Comparison of ENCODE assay signal across 1 cellular context in the genomic region with DNA sequence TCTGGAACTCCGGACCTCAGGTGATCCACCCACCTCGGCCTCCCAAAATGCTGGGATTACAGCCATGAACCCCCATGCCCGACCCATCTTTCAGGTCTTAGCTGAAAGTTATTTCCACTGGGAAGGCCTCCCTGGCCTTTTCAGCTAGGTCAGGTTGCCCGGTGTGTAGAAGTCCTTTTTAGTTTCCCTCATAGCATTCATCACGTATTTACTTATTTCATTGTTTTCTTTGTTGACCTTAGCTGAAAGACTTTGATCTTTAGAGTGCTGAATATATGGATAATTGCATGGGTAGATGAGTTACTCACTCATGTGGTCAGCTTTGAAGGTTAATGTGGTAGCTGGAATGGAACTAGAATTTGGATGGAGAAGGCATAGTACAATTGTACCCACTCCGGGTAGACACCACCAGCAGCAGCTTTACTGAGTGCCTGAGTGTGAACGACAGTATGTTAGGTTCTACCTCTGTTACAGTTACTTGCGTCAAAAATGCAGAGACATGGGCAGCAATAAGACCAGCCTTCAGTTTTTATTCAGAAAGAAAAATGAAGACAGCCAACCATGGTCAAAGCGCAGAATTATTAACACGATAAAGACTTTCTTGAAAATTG.
TF ChIP-seq lines count a peak whose summit lies in the region.

No MANE protein-coding gene starts in this region.

TF ChIP-seq in HepG2, 621 proteins besides CTCF, POLR2A, EP300 and RAD21 (continued from another document and continues in another):
- TF ChIP-seq ZSCAN21 (CRISPR knock-in tag; IDR thresholded peaks at IDR 0.05; ENCODE audit: borderline replicate concordance) (no peak; the same call in 1 of the 2 replicates), ZNF598 (CRISPR knock-in tag; IDR thresholded peaks at IDR 0.05; ENCODE audit: borderline replicate concordance) (no peak), ZNF557 (CRISPR knock-in tag; IDR thresholded peaks at IDR 0.05) (0 out of 2 replicates have a peak, but pooled peaks have one; percentile 31), SOX6 (IDR thresholded peaks at IDR 0.05) (no peak), SOX6 (CRISPR knock-in tag; IDR thresholded peaks at IDR 0.05) (peak; percentile 100), ZNF224 (CRISPR knock-in tag; IDR thresholded peaks at IDR 0.05) (0 out of 2 replicates have a peak, but pooled peaks have one; percentile 34), ZNF235 (CRISPR knock-in tag; IDR thresholded peaks at IDR 0.05; ENCODE audit: borderline replicate concordance) (no peak), ZEB1 (IDR thresholded peaks at IDR 0.05; ENCODE audit: insufficient replicate concordance, low read depth) (peak; percentile 70), XBP1 (CRISPR knock-in tag; IDR thresholded peaks at IDR 0.05) (no peak), HMGA1 (CRISPR knock-in tag; conservative IDR thresholded peaks at IDR 0.05) (no peak), JUND (CRISPR knock-in tag; IDR thresholded peaks at IDR 0.05) (peak; percentile 53), KLF9 (CRISPR knock-in tag; IDR thresholded peaks at IDR 0.05; ENCODE audit: low read depth) (peak; percentile 69), ZFX (CRISPR knock-in tag; IDR thresholded peaks at IDR 0.05; ENCODE audit: low read depth) (peak; percentile 75), ZKSCAN1 (IDR thresholded peaks at IDR 0.05; ENCODE audit: low read length) (peak; percentile 64), ZSCAN25 (CRISPR knock-in tag; IDR thresholded peaks at IDR 0.05) (peak; percentile 73; the same call in 1 of the 2 replicates), XRCC5 (optimal IDR thresholded peaks at IDR 0.05; ENCODE audit: low read length) (peak; percentile 67), ZFP1 (CRISPR knock-in tag; IDR thresholded peaks at IDR 0.05) (peak; percentile 95), FOXO1 (CRISPR knock-in tag; IDR thresholded peaks at IDR 0.05) (peak; percentile 90), ZNF547 (CRISPR knock-in tag; IDR thresholded peaks at IDR 0.05) (peak; percentile 64; the same call in 1 of the 2 replicates), ZBTB21 (CRISPR knock-in tag; IDR thresholded peaks at IDR 0.05) (peak; percentile 87), EZH2 (conservative IDR thresholded peaks at IDR 0.05; ENCODE audit: low read depth, low read length) (no peak), SP1 (IDR thresholded peaks at IDR 0.05) (no peak), SP1 (CRISPR knock-in tag; IDR thresholded peaks at IDR 0.05) (peak; percentile 43; the same call in 1 of the 2 replicates), ZNF674 (CRISPR knock-in tag; IDR thresholded peaks at IDR 0.05; ENCODE audit: low read depth) (no peak), MBD4 (IDR thresholded peaks at IDR 0.05; ENCODE audit: borderline replicate concordance, low read length) (peak; percentile 87; the same call in 1 of the 2 replicates), ZNF713 (CRISPR knock-in tag; IDR thresholded peaks at IDR 0.05) (no peak), KLF16 (CRISPR knock-in tag; IDR thresholded peaks at IDR 0.05) (peak in 1 of 2 experiments; percentile 97; a peak in 2 of 4 replicates), HDAC1 (CRISPR knock-in tag; IDR thresholded peaks at IDR 0.05) (peak; percentile 80), HNF4G (IDR thresholded peaks at IDR 0.05; ENCODE audit: borderline replicate concordance, low read depth, low read length) (peak; percentile 90), HNF4G (CRISPR knock-in tag; IDR thresholded peaks at IDR 0.05; ENCODE audit: borderline replicate concordance, low read depth) (peak; percentile 56; the same call in 1 of the 2 replicates), ZFP90 (CRISPR knock-in tag; IDR thresholded peaks at IDR 0.05; ENCODE audit: borderline replicate concordance) (peak; percentile 87), ZNF121 (CRISPR knock-in tag; IDR thresholded peaks at IDR 0.05) (peak; percentile 16; the same call in 1 of the 2 replicates), ZNF33A (CRISPR knock-in tag; IDR thresholded peaks at IDR 0.05; ENCODE audit: borderline replicate concordance) (no peak), NCOA5 (CRISPR knock-in tag; IDR thresholded peaks at IDR 0.05) (no peak)
- TF ChIP-seq, protein P1, sequence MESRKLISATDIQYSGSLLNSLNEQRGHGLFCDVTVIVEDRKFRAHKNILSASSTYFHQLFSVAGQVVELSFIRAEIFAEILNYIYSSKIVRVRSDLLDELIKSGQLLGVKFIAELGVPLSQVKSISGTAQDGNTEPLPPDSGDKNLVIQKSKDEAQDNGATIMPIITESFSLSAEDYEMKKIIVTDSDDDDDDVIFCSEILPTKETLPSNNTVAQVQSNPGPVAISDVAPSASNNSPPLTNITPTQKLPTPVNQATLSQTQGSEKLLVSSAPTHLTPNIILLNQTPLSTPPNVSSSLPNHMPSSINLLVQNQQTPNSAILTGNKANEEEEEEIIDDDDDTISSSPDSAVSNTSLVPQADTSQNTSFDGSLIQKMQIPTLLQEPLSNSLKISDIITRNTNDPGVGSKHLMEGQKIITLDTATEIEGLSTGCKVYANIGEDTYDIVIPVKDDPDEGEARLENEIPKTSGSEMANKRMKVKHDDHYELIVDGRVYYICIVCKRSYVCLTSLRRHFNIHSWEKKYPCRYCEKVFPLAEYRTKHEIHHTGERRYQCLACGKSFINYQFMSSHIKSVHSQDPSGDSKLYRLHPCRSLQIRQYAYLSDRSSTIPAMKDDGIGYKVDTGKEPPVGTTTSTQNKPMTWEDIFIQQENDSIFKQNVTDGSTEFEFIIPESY (CRISPR knock-in tag; IDR thresholded peaks at IDR 0.05) = no peak; the same call in 1 of the 2 replicates
- TF ChIP-seq, protein P2, sequence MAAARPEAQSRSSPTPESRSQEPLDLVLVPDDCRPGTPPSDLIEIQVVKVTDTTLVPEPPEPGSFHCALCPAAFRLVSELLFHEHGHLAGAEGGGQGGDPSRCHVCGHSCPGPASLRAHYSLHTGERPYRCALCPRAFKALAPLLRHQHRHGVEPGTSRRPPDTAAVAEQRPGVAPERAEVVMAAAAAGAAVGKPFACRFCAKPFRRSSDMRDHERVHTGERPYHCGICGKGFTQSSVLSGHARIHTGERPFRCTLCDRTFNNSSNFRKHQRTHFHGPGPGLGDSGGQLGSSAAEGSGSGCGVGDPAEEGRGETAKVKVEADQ (CRISPR knock-in tag; IDR thresholded peaks at IDR 0.05; ENCODE audit: borderline replicate concordance) = peak; percentile 90; the same call in 1 of the 2 replicates
- TF ChIP-seq, protein P3, sequence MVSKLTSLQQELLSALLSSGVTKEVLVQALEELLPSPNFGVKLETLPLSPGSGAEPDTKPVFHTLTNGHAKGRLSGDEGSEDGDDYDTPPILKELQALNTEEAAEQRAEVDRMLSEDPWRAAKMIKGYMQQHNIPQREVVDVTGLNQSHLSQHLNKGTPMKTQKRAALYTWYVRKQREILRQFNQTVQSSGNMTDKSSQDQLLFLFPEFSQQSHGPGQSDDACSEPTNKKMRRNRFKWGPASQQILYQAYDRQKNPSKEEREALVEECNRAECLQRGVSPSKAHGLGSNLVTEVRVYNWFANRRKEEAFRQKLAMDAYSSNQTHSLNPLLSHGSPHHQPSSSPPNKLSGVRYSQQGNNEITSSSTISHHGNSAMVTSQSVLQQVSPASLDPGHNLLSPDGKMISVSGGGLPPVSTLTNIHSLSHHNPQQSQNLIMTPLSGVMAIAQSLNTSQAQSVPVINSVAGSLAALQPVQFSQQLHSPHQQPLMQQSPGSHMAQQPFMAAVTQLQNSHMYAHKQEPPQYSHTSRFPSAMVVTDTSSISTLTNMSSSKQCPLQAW (CRISPR knock-in tag; IDR thresholded peaks at IDR 0.05) = peak; percentile 91
- TF ChIP-seq, protein P4, sequence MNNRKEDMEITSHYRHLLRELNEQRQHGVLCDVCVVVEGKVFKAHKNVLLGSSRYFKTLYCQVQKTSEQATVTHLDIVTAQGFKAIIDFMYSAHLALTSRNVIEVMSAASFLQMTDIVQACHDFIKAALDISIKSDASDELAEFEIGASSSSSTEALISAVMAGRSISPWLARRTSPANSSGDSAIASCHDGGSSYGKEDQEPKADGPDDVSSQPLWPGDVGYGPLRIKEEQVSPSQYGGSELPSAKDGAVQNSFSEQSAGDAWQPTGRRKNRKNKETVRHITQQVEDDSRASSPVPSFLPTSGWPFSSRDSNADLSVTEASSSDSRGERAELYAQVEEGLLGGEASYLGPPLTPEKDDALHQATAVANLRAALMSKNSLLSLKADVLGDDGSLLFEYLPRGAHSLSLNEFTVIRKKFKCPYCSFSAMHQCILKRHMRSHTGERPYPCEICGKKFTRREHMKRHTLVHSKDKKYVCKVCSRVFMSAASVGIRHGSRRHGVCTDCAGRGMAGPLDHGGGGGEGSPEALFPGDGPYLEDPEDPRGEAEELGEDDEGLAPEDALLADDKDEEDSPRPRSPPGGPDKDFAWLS (CRISPR knock-in tag; IDR thresholded peaks at IDR 0.05; ENCODE audit: borderline replicate concordance) = 0 out of 2 replicates have a peak, but pooled peaks have one; percentile 43
- TF ChIP-seq, protein P5, sequence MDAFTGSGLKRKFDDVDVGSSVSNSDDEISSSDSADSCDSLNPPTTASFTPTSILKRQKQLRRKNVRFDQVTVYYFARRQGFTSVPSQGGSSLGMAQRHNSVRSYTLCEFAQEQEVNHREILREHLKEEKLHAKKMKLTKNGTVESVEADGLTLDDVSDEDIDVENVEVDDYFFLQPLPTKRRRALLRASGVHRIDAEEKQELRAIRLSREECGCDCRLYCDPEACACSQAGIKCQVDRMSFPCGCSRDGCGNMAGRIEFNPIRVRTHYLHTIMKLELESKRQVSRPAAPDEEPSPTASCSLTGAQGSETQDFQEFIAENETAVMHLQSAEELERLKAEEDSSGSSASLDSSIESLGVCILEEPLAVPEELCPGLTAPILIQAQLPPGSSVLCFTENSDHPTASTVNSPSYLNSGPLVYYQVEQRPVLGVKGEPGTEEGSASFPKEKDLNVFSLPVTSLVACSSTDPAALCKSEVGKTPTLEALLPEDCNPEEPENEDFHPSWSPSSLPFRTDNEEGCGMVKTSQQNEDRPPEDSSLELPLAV (CRISPR knock-in tag; conservative IDR thresholded peaks at IDR 0.05; ENCODE audit: low read depth) = no peak
- TF ChIP-seq, protein P6, sequence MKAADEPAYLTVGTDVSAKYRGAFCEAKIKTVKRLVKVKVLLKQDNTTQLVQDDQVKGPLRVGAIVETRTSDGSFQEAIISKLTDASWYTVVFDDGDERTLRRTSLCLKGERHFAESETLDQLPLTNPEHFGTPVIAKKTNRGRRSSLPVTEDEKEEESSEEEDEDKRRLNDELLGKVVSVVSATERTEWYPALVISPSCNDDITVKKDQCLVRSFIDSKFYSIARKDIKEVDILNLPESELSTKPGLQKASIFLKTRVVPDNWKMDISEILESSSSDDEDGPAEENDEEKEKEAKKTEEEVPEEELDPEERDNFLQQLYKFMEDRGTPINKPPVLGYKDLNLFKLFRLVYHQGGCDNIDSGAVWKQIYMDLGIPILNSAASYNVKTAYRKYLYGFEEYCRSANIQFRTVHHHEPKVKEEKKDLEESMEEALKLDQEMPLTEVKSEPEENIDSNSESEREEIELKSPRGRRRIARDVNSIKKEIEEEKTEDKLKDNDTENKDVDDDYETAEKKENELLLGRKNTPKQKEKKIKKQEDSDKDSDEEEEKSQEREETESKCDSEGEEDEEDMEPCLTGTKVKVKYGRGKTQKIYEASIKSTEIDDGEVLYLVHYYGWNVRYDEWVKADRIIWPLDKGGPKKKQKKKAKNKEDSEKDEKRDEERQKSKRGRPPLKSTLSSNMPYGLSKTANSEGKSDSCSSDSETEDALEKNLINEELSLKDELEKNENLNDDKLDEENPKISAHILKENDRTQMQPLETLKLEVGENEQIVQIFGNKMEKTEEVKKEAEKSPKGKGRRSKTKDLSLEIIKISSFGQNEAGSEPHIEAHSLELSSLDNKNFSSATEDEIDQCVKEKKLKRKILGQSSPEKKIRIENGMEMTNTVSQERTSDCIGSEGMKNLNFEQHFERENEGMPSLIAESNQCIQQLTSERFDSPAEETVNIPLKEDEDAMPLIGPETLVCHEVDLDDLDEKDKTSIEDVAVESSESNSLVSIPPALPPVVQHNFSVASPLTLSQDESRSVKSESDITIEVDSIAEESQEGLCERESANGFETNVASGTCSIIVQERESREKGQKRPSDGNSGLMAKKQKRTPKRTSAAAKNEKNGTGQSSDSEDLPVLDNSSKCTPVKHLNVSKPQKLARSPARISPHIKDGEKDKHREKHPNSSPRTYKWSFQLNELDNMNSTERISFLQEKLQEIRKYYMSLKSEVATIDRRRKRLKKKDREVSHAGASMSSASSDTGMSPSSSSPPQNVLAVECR (CRISPR knock-in tag; IDR thresholded peaks at IDR 0.05; ENCODE audit: borderline replicate concordance) = peak; percentile 46; the same call in 1 of the 2 replicates
- TF ChIP-seq, protein P7, sequence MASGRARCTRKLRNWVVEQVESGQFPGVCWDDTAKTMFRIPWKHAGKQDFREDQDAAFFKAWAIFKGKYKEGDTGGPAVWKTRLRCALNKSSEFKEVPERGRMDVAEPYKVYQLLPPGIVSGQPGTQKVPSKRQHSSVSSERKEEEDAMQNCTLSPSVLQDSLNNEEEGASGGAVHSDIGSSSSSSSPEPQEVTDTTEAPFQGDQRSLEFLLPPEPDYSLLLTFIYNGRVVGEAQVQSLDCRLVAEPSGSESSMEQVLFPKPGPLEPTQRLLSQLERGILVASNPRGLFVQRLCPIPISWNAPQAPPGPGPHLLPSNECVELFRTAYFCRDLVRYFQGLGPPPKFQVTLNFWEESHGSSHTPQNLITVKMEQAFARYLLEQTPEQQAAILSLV (CRISPR knock-in tag; IDR thresholded peaks at IDR 0.05; ENCODE audit: borderline replicate concordance) = no peak
- TF ChIP-seq, protein P8, sequence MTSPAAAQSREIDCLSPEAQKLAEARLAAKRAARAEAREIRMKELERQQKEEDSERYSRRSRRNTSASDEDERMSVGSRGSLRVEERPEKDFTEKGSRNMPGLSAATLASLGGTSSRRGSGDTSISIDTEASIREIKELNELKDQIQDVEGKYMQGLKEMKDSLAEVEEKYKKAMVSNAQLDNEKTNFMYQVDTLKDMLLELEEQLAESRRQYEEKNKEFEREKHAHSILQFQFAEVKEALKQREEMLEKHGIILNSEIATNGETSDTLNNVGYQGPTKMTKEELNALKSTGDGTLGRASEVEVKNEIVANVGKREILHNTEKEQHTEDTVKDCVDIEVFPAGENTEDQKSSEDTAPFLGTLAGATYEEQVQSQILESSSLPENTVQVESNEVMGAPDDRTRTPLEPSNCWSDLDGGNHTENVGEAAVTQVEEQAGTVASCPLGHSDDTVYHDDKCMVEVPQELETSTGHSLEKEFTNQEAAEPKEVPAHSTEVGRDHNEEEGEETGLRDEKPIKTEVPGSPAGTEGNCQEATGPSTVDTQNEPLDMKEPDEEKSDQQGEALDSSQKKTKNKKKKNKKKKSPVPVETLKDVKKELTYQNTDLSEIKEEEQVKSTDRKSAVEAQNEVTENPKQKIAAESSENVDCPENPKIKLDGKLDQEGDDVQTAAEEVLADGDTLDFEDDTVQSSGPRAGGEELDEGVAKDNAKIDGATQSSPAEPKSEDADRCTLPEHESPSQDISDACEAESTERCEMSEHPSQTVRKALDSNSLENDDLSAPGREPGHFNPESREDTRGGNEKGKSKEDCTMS (CRISPR knock-in tag; conservative IDR thresholded peaks at IDR 0.05) = 0 out of 2 replicates have a peak, but pooled peaks have one; percentile 70
- TF ChIP-seq, protein P9, sequence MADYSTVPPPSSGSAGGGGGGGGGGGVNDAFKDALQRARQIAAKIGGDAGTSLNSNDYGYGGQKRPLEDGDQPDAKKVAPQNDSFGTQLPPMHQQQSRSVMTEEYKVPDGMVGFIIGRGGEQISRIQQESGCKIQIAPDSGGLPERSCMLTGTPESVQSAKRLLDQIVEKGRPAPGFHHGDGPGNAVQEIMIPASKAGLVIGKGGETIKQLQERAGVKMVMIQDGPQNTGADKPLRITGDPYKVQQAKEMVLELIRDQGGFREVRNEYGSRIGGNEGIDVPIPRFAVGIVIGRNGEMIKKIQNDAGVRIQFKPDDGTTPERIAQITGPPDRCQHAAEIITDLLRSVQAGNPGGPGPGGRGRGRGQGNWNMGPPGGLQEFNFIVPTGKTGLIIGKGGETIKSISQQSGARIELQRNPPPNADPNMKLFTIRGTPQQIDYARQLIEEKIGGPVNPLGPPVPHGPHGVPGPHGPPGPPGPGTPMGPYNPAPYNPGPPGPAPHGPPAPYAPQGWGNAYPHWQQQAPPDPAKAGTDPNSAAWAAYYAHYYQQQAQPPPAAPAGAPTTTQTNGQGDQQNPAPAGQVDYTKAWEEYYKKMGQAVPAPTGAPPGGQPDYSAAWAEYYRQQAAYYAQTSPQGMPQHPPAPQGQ (CRISPR knock-in tag; IDR thresholded peaks at IDR 0.05; ENCODE audit: borderline replicate concordance) = no peak
